In the genomic region with DNA sequence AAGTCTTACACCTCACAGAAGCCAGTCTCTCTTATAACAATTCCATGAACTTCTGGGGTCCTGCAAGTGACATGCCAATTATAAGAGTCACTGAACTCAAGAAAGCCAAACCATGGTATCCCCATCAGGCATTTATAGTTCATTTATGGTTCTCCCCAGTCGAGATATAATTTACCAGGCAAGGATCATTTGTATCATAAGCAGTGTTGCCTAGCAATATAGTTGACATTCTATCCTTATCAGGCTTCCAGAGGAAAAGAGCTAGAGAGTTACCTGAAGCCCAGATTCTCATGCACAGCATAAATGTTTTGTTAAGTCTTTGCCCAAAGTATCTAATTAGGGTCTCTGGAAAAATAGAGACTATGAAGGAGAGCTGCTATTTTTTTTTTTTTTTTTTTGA, we compare ENCODE assay signal across 26 cellular contexts. TPM values are rescaled to one million over a fixed set of nuclear protein-coding genes. Genes with fewer than 3 reads are reported as not detected.
DNase-seq lines count a peak whose midpoint lies in the region; ATAC-seq, FAIRE-seq and TF ChIP-seq lines count a peak whose summit lies in the region.
"Had no signal": no experiment of that assay in that cellular context is flagged by ENCODE, and none has a peak within 500 bp of the region (broad histone marks: within the 10 kb centered on the region; RNA-seq: fewer than 3 reads in every experiment).

No MANE protein-coding gene starts in this region.

- H3K27me3 ChIP-seq in right cardiac atrium (ENCODE audit: control insufficient read depth, insufficient read depth) = no peaks in the 10 kb centered on the region
- H3K27me3 ChIP-seq in small intestine (ENCODE audit: control insufficient read depth in 2 of 2, insufficient read depth in 2 of 2, low read length in 2 of 2) = no peaks in the 10 kb centered on the region
- H3K27me3 ChIP-seq: BLaER1 treated with 17β-estradiol and CSF1 and Interleukin-3, amounts not matched to agents 10 nM and 100 nM had no signal

- FAIRE-seq in HTR-8/SVneo (lab: Jason Lieb, UNC) (peak; percentile 23), small intestine (lab: Jason Lieb, UNC) (no peak)
- FAIRE-seq: A549, D721Med, GM12878, GM12892, GM18507 had no signal

- H3K27ac ChIP-seq in right cardiac atrium (ENCODE audit: low read length) = no peak overlapping the region
- no peak overlapping the region for H3K27ac ChIP-seq in small intestine (ENCODE audit: low read depth in 1 of 2, low read length in 1 of 2)
- H3K27ac ChIP-seq: 22Rv1; A549; BLaER1 treated with 17β-estradiol and CSF1 and Interleukin-3, amounts not matched to agents 10 nM and 100 nM; C4-2B had no signal

- ATAC-seq in Right ventricle myocardium superior (ENCODE audit: poor library complexity) (peak; percentile 58), right cardiac atrium (no peak)
- ATAC-seq: A549; CD8-positive, alpha-beta T cell; GM12878 had no signal

- intact Hi-C loops in Right ventricle myocardium superior (cut with DNase I) (no loop called here), right cardiac atrium (cut with DNase I) (no loop called here)

- 49% methylated on average over 1 of the region's 1 CpG for WGBS in right cardiac atrium
- WGBS in small intestine, 3 donors = 13 to 66% (median 32%) methylated on average over 1 of the region's 1 CpG

- TF ChIP-seq CTCF in endothelial cell (IDR thresholded peaks at IDR 0.05; ENCODE audit: unreplicated experiment) = no peak

- DNase-seq in Right ventricle myocardium superior (no peak), right cardiac atrium (no peak), HTR-8/SVneo (ENCODE audit: insufficient read length, low spot score) (no peak), endothelial cell (ENCODE audit: low spot score) (no peak), small intestine (peak; percentile 64), iPS-NIHi11 (ENCODE audit: low spot score) (no peak), mesenteric fat pad (ENCODE audit: low spot score) (no peak)
- DNase-seq: AML-193; Caco-2; Calu3; CD4-positive, alpha-beta T cell; CD8-positive, alpha-beta T cell; DMS53; DMS79; DND-41; EL; GDM1 had no signal

- no peaks in the 10 kb centered on the region for H3K9me3 Mint-ChIP-seq in endothelial cell (ENCODE audit: unreplicated experiment)
- H3K9me3 Mint-ChIP-seq: CD4-positive, alpha-beta T cell; CD8-positive, alpha-beta T cell had no signal

- H3K4me1 Mint-ChIP-seq in endothelial cell (ENCODE audit: unreplicated experiment) = no peaks in the 10 kb centered on the region

- peak overlapping the region; percentile 48 for H3K4me3 Mint-ChIP-seq in endothelial cell (ENCODE audit: unreplicated experiment)
- H3K4me3 Mint-ChIP-seq: B cell; CD4-positive, alpha-beta T cell; CD8-positive, alpha-beta T cell had no signal

- no peak overlapping the region for H3K27ac Mint-ChIP-seq in endothelial cell (ENCODE audit: unreplicated experiment)
- H3K27ac Mint-ChIP-seq: B cell; CD4-positive, alpha-beta T cell; CD8-positive, alpha-beta T cell had no signal

- H3K4me3 ChIP-seq in right cardiac atrium (ENCODE audit: low read length) = no peak overlapping the region
- H3K4me3 ChIP-seq in small intestine (ENCODE audit: low read depth in 1 of 2, low read length in 2 of 2) = no peak overlapping the region
- H3K4me3 ChIP-seq: A549; BLaER1 treated with 17β-estradiol and CSF1 and Interleukin-3, amounts not matched to agents 10 nM and 100 nM; GM12878 had no signal

- H3K36me3 Mint-ChIP-seq in endothelial cell (ENCODE audit: low read depth, unreplicated experiment) = peaks cover 30% of the 10 kb centered on the region

- H3K4me1 ChIP-seq in right cardiac atrium (ENCODE audit: control insufficient read depth, insufficient read depth, low read length) (peaks cover 4% of the 10 kb centered on the region), small intestine (ENCODE audit: control insufficient read depth in 2 of 2, insufficient read depth in 1 of 2, low read depth in 1 of 2, low read length in 1 of 2) (peaks cover 0 to 3% of the 10 kb centered on the region in 2 donors)
- H3K4me1 ChIP-seq: A549, Caco-2 had no signal

- H3K9me3 ChIP-seq in right cardiac atrium (ENCODE audit: control insufficient read depth, low read length) (no peaks in the 10 kb centered on the region), small intestine (ENCODE audit: control insufficient read depth, low read depth) (no peaks in the 10 kb centered on the region)
- H3K9me3 ChIP-seq: A549, Caco-2 had no signal

- peaks cover 1% of the 10 kb centered on the region for H3K27me3 Mint-ChIP-seq in endothelial cell (ENCODE audit: unreplicated experiment)
- H3K27me3 Mint-ChIP-seq: B cell; CD4-positive, alpha-beta T cell had no signal

- H3K36me3 ChIP-seq in small intestine (ENCODE audit: control insufficient read depth in 2 of 2, insufficient read depth in 2 of 2, low read length in 2 of 2) = peaks cover 9 to 14% of the 10 kb centered on the region in 2 donors

RNA-seq across cellular contexts. Expression of a gene that starts 8.1 kb away (rescaled TPM):
- total RNA-seq in Right ventricle myocardium superior = 22.3 TPM
- 10 to 100 TPM; 27.9 to 35.4 (median 33.4) TPM for total RNA-seq in right cardiac atrium
- 28.0 TPM for polyA plus RNA-seq in right cardiac atrium
- total RNA-seq in endothelial cell (ENCODE audit: unreplicated experiment) = 36.5 TPM
- polyA plus RNA-seq in small intestine = 10 to 100 TPM; 12.7 to 29.2 (median 16.2) TPM
- total RNA-seq in mesenteric fat pad = 33.7 TPM

RNA-seq across cellular contexts. Expression of a gene that starts 8.2 kb away (rescaled TPM):
- total RNA-seq in Right ventricle myocardium superior = 9.1 TPM
- total RNA-seq in right cardiac atrium = 10 to 100 TPM; 18.8 to 28.0 (median 24.7) TPM
- 18.1 TPM for polyA plus RNA-seq in right cardiac atrium
- total RNA-seq in endothelial cell (ENCODE audit: unreplicated experiment) = 11.4 TPM
- polyA plus RNA-seq in small intestine = 10 to 100 TPM in 1 of 3 donors, 1 to 10 TPM in 2; 7.5 to 21.2 (median 9.5) TPM
- total RNA-seq in mesenteric fat pad = 62.8 TPM

RNA-seq across cellular contexts. Expression of a gene that starts 27.2 kb away (rescaled TPM):
- total RNA-seq in Right ventricle myocardium superior = 1.4 TPM
- 1 to 10 TPM; 4.5 to 5.1 (median 4.9) TPM for total RNA-seq in right cardiac atrium
- polyA plus RNA-seq in right cardiac atrium = 1.5 TPM
- total RNA-seq in endothelial cell (ENCODE audit: unreplicated experiment) = 1.5 TPM
- under 1 TPM in 2 of 3 donors, not detected in 1; 0.22 to 0.39 TPM for polyA plus RNA-seq in small intestine
- total RNA-seq in mesenteric fat pad = 7.5 TPM
